In the genomic region with DNA sequence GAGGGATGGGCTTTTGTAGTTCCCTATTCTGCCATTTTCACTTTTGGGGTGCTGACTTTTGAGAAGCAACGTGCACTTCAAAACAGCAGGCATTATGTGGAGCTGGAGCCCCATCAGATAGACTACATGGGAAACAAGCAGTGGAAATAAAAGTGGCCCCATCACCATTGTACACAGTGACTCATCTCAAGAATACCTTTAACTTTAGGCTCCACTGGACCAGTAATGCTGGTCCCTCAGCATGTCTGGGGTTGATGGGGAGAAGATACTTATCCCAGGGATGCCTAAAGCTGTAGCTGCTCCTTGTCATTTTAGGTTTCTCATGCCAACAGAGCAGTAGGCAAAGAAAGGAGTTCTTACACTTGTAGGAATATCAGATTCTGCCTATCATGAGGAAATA, we compare ENCODE assay signal across 25 cellular contexts. TPM values are rescaled to one million over a fixed set of nuclear protein-coding genes. Genes with fewer than 3 reads are reported as not detected.
DNase-seq lines count a peak whose midpoint lies in the region; ATAC-seq, FAIRE-seq and TF ChIP-seq lines count a peak whose summit lies in the region.
"Had no signal": no experiment of that assay in that cellular context is flagged by ENCODE, and none has a peak within 500 bp of the region (broad histone marks: within the 10 kb centered on the region; RNA-seq: fewer than 3 reads in every experiment).

No MANE protein-coding gene starts in this region.

- no peaks in the 10 kb centered on the region for H3K79me2 ChIP-seq in DOHH2 (ENCODE audit: control insufficient read depth, low read length)
- no peaks in the 10 kb centered on the region for H3K79me2 ChIP-seq in GM12878 (ENCODE audit: control insufficient read depth, insufficient read depth, low read length)

- in situ Hi-C loops in GM12878 (cut with MboI) = no loop called here

- H2BK12ac ChIP-seq in mesenchymal stem cell (ENCODE audit: low read length in 2 of 2) = peak overlapping the region; percentile 69 to 76

- H3K9me3 ChIP-seq in DOHH2 (ENCODE audit: control insufficient read depth, insufficient read depth, low read length) = peaks cover 17% of the 10 kb centered on the region; the same call in 1 of the 2 replicates
- peaks cover 3% of the 10 kb centered on the region for H3K9me3 ChIP-seq in GM12878 (replicated peaks; ENCODE audit: control insufficient read depth, insufficient read depth, low read length)
- peaks cover 22% of the 10 kb centered on the region for H3K9me3 ChIP-seq in mesenchymal stem cell (ENCODE audit: control insufficient read depth, low read length)
- H3K9me3 ChIP-seq in breast epithelium = peaks cover 0 to 7% of the 10 kb centered on the region in 2 donors
- H3K9me3 ChIP-seq: BE2C, right lobe of liver had no signal

- H2BK5ac ChIP-seq in mesenchymal stem cell (ENCODE audit: low read depth, low read length, poor library complexity, severe bottlenecking) = no peak overlapping the region

- TF ChIP-seq CTCF in DOHH2 (IDR thresholded peaks at IDR 0.05; ENCODE audit: low read depth, low read length, poor library complexity, severe bottlenecking) (no peak), GM12878 (IDR thresholded peaks at IDR 0.05 in 2 of 3, conservative IDR thresholded peaks at IDR 0.05 in 1 of 3; ENCODE audit: control insufficient read depth in 2 of 3, extremely low read depth in 1 of 3, insufficient read depth in 1 of 3, low read depth in 3 of 3, low read length in 3 of 3) (no peak), breast epithelium (IDR thresholded peaks at IDR 0.05) (no peak)

- H2AK5ac ChIP-seq in mesenchymal stem cell (ENCODE audit: low read length, severe bottlenecking) = no peak overlapping the region

- RAD21 ChIA-PET in GM12878 (lab: Charles Lee; ENCODE audit: unreplicated experiment) = interaction anchor here (2.5 kb wide), 1 partner anchor 20 kb away, joined by 5 read pairs; no protein-coding TSS in a partner anchor

- H3K36me3 ChIP-seq in DOHH2 (ENCODE audit: control insufficient read depth, low read length) (no peaks in the 10 kb centered on the region), GM12878 (ENCODE audit: control insufficient read depth in 2 of 2, insufficient read depth in 2 of 2, low read length in 1 of 2) (no peaks in the 10 kb centered on the region), mesenchymal stem cell (ENCODE audit: control insufficient read depth in 1 of 2, insufficient read depth in 2 of 2, low read depth in 1 of 2, low read length in 2 of 2) (no peaks in the 10 kb centered on the region), breast epithelium (no peaks in the 10 kb centered on the region)
- H3K36me3 ChIP-seq: adrenal gland, BE2C, right lobe of liver, tibial artery had no signal

- no peaks in the 10 kb centered on the region for H3K79me1 ChIP-seq in mesenchymal stem cell (replicated peaks; ENCODE audit: low read length, poor library complexity, severe bottlenecking)

- H3K27me3 ChIP-seq in DOHH2 (ENCODE audit: control insufficient read depth, low read length) (no peaks in the 10 kb centered on the region), GM12878 (replicated peaks in 1 of 2; ENCODE audit: control insufficient read depth in 2 of 2, insufficient read depth in 2 of 2, low read length in 1 of 2) (no peaks in the 10 kb centered on the region), mesenchymal stem cell (ENCODE audit: control insufficient read depth in 1 of 2, insufficient read depth in 1 of 2, low read length in 2 of 2) (peaks cover 0 to 5% of the 10 kb centered on the region in 2 experiments), breast epithelium (no peaks in the 10 kb centered on the region)
- H3K27me3 ChIP-seq: adrenal gland, BE2C, right lobe of liver had no signal

- whole genome bisulfite sequencing in GM12878 (ENCODE audit: insufficient coverage, insufficient replicate concordance, low lambda C conversion rate, missing lambda C conversion rate) = 0% methylated on average over 1 of the region's 1 CpG
- WGBS in mesenchymal stem cell = 75% methylated on average over 1 of the region's 1 CpG

- peak overlapping the region; percentile 52 to 91 for H3K18ac ChIP-seq in mesenchymal stem cell (ENCODE audit: low read depth in 1 of 2, low read length in 2 of 2)

- BruUV-seq in GM12878 (replicated peaks; lab: Mats Ljungman, UMichigan) = no TSS peak

- peak overlapping the region; percentile 90 for H3K4me2 ChIP-seq in DOHH2 (ENCODE audit: low read length)
- peak overlapping the region; percentile 26; the same call in 1 of the 2 replicates for H3K4me2 ChIP-seq in GM12878 (ENCODE audit: control insufficient read depth, insufficient read depth)
- H3K4me2 ChIP-seq in mesenchymal stem cell (ENCODE audit: low read length, poor library complexity, severe bottlenecking) = no peak overlapping the region

- H3K27ac ChIP-seq in DOHH2 (ENCODE audit: low read depth, low read length) = peak overlapping the region; percentile 93
- H3K27ac ChIP-seq in GM12878 (ENCODE audit: control insufficient read depth, insufficient read depth) = no peak overlapping the region
- H3K27ac ChIP-seq in mesenchymal stem cell (ENCODE audit: low read length, poor library complexity, severe bottlenecking) = no peak overlapping the region
- H3K27ac ChIP-seq in breast epithelium = no peak overlapping the region
- H3K27ac ChIP-seq: adrenal gland, GM23248, right lobe of liver, tibial artery had no signal

- H2BK15ac ChIP-seq in mesenchymal stem cell (ENCODE audit: low read depth, poor library complexity, severe bottlenecking) = no peak overlapping the region

- H2AFZ ChIP-seq in GM12878 (ENCODE audit: control insufficient read depth, low read depth, low read length) (no peak overlapping the region), mesenchymal stem cell (ENCODE audit: low read depth, low read length) (no peak overlapping the region)
- H2AFZ ChIP-seq: GM23248 had no signal

- peak overlapping the region; percentile 35 to 60 for H3K4ac ChIP-seq in mesenchymal stem cell (ENCODE audit: low read depth in 1 of 2, low read length in 2 of 2)

- H3K14ac ChIP-seq in mesenchymal stem cell (ENCODE audit: low read length in 2 of 2) = no peak overlapping the region

- H3K23ac ChIP-seq in mesenchymal stem cell (ENCODE audit: low read length in 2 of 2) = no peak overlapping the region

- peak overlapping the region; percentile 37 for H3K4me3 ChIP-seq in DOHH2 (ENCODE audit: low read length)
- no peak overlapping the region for H3K4me3 ChIP-seq in GM12878
- no peak overlapping the region for H3K4me3 ChIP-seq in mesenchymal stem cell (ENCODE audit: insufficient read depth in 1 of 2, low read depth in 1 of 2, low read length in 2 of 2)
- no peak overlapping the region for H3K4me3 ChIP-seq in breast epithelium
- H3K4me3 ChIP-seq: adrenal gland, GM23248, right lobe of liver, tibial artery had no signal

- H2BK120ac ChIP-seq in mesenchymal stem cell (ENCODE audit: low read depth, low read length) = peak overlapping the region; percentile 29

- no peak for DNase-seq in GM12878 (ENCODE audit: low read depth, low spot score)
- no peak for DNase-seq in mesenchymal stem cell
- DNase-seq in breast epithelium (ENCODE audit: low spot score in 2 of 2) = no peak
- DNase-seq in NCI-H1417 treated with DMSO at 0.1 percent for 48 hours (lab: John Stamatoyannopoulos, UW) = no peak
- DNase-seq in glomerular visceral epithelial cell (ENCODE audit: extremely low spot score) = no peak
- DNase-seq: ACHN; activated CD4-positive, alpha-beta T cell treated with anti-CD3 and anti-CD28 coated beads, Interleukin-2, amount 50 U/mL, for 4 hours; activated naive CD4-positive, alpha-beta T cell treated with Interleukin-2 at 50 U/mL for 16 hours; adrenal gland; BE2C; DMS153; effector CD4-positive, alpha-beta T cell; GM23248; NCI-H1092 treated with DMSO at 0.1 percent for 48 hours; NCI-H2029; NCI-H69; nephron progenitor cell; posterior cingulate gyrus; right lobe of liver; stimulated activated CD4-positive, alpha-beta T cell treated with anti-CD3 and anti-CD28 coated beads, Interleukin-4, amount 100 ng/mL, for 4 hours; stimulated activated naive CD8-positive, alpha-beta T cell treated with anti-CD3 and anti-CD28 coated beads, Interleukin-15, Interleukin-2, amounts not matched to agents 100 U/mL and 50 U/mL, for 24 hours; tibial artery had no signal

- H3K4me1 ChIP-seq in DOHH2 (ENCODE audit: control insufficient read depth, low read length) (peaks cover 70% of the 10 kb centered on the region), GM12878 (ENCODE audit: control insufficient read depth, insufficient read depth, low read length) (peaks cover 10% of the 10 kb centered on the region), mesenchymal stem cell (ENCODE audit: control insufficient read depth, insufficient read depth, low read depth, low read length) (peaks cover 9% of the 10 kb centered on the region), breast epithelium (no peaks in the 10 kb centered on the region)
- H3K4me1 ChIP-seq: BE2C, right lobe of liver, tibial artery had no signal

- TF ChIP-seq RAD21 in GM12878 (IDR thresholded peaks at IDR 0.05; ENCODE audit: insufficient read depth, low read depth, low read length) = no peak

- H4K91ac ChIP-seq in mesenchymal stem cell (ENCODE audit: low read length) = peak overlapping the region; percentile 79

- peaks cover 48% of the 10 kb centered on the region for H3F3A ChIP-seq in DOHH2 (ENCODE audit: control insufficient read depth, insufficient read depth)

- no peaks in the 10 kb centered on the region for H4K20me1 ChIP-seq in DOHH2 (ENCODE audit: control insufficient read depth, insufficient read depth, low read depth, low read length)
- H4K20me1 ChIP-seq in GM12878 (ENCODE audit: control insufficient read depth, insufficient read depth) = no peaks in the 10 kb centered on the region

- CTCF ChIA-PET in GM12878 (lab: Yijun Ruan, JAX) = interaction anchor here (0.9 to 1.9 kb wide), 3 partner anchors 11 to 33 kb away, joined by 3 to 8 read pairs (median 4); no protein-coding TSS in a partner anchor

- TF ChIP-seq POLR2A in GM12878 (IDR thresholded peaks at IDR 0.05; ENCODE audit: low read depth, low read length) (no peak), breast epithelium (IDR thresholded peaks at IDR 0.05) (no peak)

- SMC1A ChIA-PET in GM12878 (lab: Charles Lee; ENCODE audit: uncharacterized antibody, unreplicated experiment) = interaction anchor here (1.0 to 1.3 kb wide), 2 partner anchors 13 to 38 kb away, joined by 3 read pairs; no protein-coding TSS in a partner anchor

- H4K8ac ChIP-seq in mesenchymal stem cell (ENCODE audit: low read length) = peak overlapping the region; percentile 57

- peak; percentile 68 for FAIRE-seq in GM12878 (lab: Jason Lieb, UNC)

- ATAC-seq in HG02610 (IDR thresholded peaks at IDR 0.05; ENCODE audit: unreplicated experiment) = peak; percentile 46
- ATAC-seq in GM12878 = peak; percentile 79
- ATAC-seq in GM19035 (IDR thresholded peaks at IDR 0.05; ENCODE audit: unreplicated experiment) = no peak
- ATAC-seq: right lobe of liver; stimulated activated naive CD8-positive, alpha-beta T cell treated with anti-CD3 and anti-CD28 coated beads, Interleukin-15, Interleukin-2, amounts not matched to agents 100 U/mL and 50 U/mL, for 24 hours had no signal

- intact Hi-C loops in GM12878 (cut with micrococcal nuclease; ENCODE audit: unreplicated experiment) (no loop called here), breast epithelium (cut with DNase I; ENCODE audit: low total_unique reads) (no loop called here)

- POLR2A ChIA-PET in GM12878 (lab: Charles Lee) = interaction anchor here (0.6 kb wide), 1 partner anchor 13 kb away, joined by 3 read pairs; no protein-coding TSS in a partner anchor

- H3K9ac ChIP-seq in GM12878 (ENCODE audit: control insufficient read depth, insufficient read depth, low read length) (no peak overlapping the region), mesenchymal stem cell (ENCODE audit: low read length) (no peak overlapping the region)
- H3K9ac ChIP-seq: GM23248 had no signal

- H3K9me2 ChIP-seq in DOHH2 (replicated peaks; ENCODE audit: control insufficient read depth, low read length) = no peaks in the 10 kb centered on the region

- TF ChIP-seq EP300 in GM12878 (IDR thresholded peaks at IDR 0.05; ENCODE audit: borderline replicate concordance in 1 of 2, control insufficient read depth in 1 of 2, low read depth in 2 of 2, low read length in 2 of 2) = no peak

RNA-seq across cellular contexts. Expression of a gene that starts 45.0 kb away (rescaled TPM):
- 7.5 and 7.9 TPM in 2 replicates for total RNA-seq in GM12878 (2013; cell fraction: nucleolus; rRNA removed)
- total RNA-seq in GM12878 (2014; rRNA removed) (15.5 and 17.1 TPM in 2 replicates), GM12878 (2014; rRNA removed; fragmentation: Illumina TruSeq; extraction: Trizol) (26.8 and 30.5 TPM in 2 replicates), GM12878 (2021) (16.0 and 18.3 TPM in 2 replicates), breast epithelium (10 to 100 TPM; 10.5 to 11.5 (median 11.5) TPM)
- polyA plus RNA-seq in GM12878 (2011; ENCODE audit: low read depth) = 10.9 TPM
- polyA plus RNA-seq in GM12878 (2011; rRNA removed) (25.2 and 44.6 TPM in 2 replicates), GM12878 (2014; fragmentation: Illumina TruSeq; extraction: Trizol) (27.8 and 33.8 TPM in 2 replicates), GM12878 (2014; fragmentation: Nextera tagmentation; extraction: Ambion mirVana) (100 to 1,000 TPM in 1 of 2 experiments, 10 to 100 TPM in 1; 98.1 to 111 TPM), GM12878 (2014; rRNA removed) (20.0 and 23.9 TPM in 2 replicates), GM12878 (2016; fragmentation: Nextera tagmentation; extraction: Ambion mirVana) (10 to 100 TPM; 79.6 to 85.3 TPM)
- 5.2 and 5.9 TPM in 2 replicates for polyA plus RNA-seq in GM12878 (2011; cell fraction: cytosol; rRNA removed)
- 5.4 and 6.0 TPM in 2 replicates for polyA plus RNA-seq in GM12878 (2011; cell fraction: nucleus; rRNA removed)
- polyA plus RNA-seq in GM12878 (2012) = 17.9 and 22.1 TPM in 2 replicates
- 2.9 and 3.2 TPM in 2 replicates for polyA minus RNA-seq in GM12878 (2011; rRNA and poly(A)+ RNA removed)
- polyA minus RNA-seq in GM12878 (2011; cell fraction: cytosol; rRNA and poly(A)+ RNA removed) = 1.8 and 2.1 TPM in 2 replicates
- 2.7 and 5.9 TPM in 2 replicates for polyA minus RNA-seq in GM12878 (2011; cell fraction: nucleus; rRNA and poly(A)+ RNA removed)
- polyA plus RNA-seq in mesenchymal stem cell (2013, experiment 1 of 2) = 14.3 TPM
- polyA plus RNA-seq in mesenchymal stem cell (2013, experiment 2 of 2) = 14.7 TPM

RNA-seq across cellular contexts. Expression of a gene that starts 45.2 kb away (rescaled TPM):
- total RNA-seq in GM12878 (2013; cell fraction: nucleolus; rRNA removed) = 61.0 and 69.0 TPM in 2 replicates
- total RNA-seq in GM12878 (2014; rRNA removed) = 30.2 and 32.9 TPM in 2 replicates
- 27.9 and 29.5 TPM in 2 replicates for total RNA-seq in GM12878 (2014; rRNA removed; fragmentation: Illumina TruSeq; extraction: Trizol)
- total RNA-seq in GM12878 (2021) = 32.9 and 35.1 TPM in 2 replicates
- polyA plus RNA-seq in GM12878 (2011; ENCODE audit: low read depth) = 20.3 TPM
- 19.2 and 27.7 TPM in 2 replicates for polyA plus RNA-seq in GM12878 (2011; rRNA removed)
- polyA plus RNA-seq in GM12878 (2011; cell fraction: cytosol; rRNA removed) = 19.1 and 21.0 TPM in 2 replicates
- 80.0 and 91.2 TPM in 2 replicates for polyA plus RNA-seq in GM12878 (2011; cell fraction: nucleus; rRNA removed)
- 23.5 and 29.0 TPM in 2 replicates for polyA plus RNA-seq in GM12878 (2012)
- polyA plus RNA-seq in GM12878 (2014; fragmentation: Illumina TruSeq; extraction: Trizol) = 31.5 and 36.3 TPM in 2 replicates
- polyA plus RNA-seq in GM12878 (2014; fragmentation: Nextera tagmentation; extraction: Ambion mirVana) = 1 to 10 TPM; 4.0 to 6.1 TPM
- 25.8 and 28.1 TPM in 2 replicates for polyA plus RNA-seq in GM12878 (2014; rRNA removed)
- polyA plus RNA-seq in GM12878 (2016; fragmentation: Nextera tagmentation; extraction: Ambion mirVana) = 10 to 100 TPM; 45.7 to 48.3 TPM
- polyA minus RNA-seq in GM12878 (2011; rRNA and poly(A)+ RNA removed) = 30.3 and 31.2 TPM in 2 replicates
- 12.4 and 13.0 TPM in 2 replicates for polyA minus RNA-seq in GM12878 (2011; cell fraction: cytosol; rRNA and poly(A)+ RNA removed)
- 33.9 and 45.0 TPM in 2 replicates for polyA minus RNA-seq in GM12878 (2011; cell fraction: nucleus; rRNA and poly(A)+ RNA removed)
- 16.7 TPM for polyA plus RNA-seq in mesenchymal stem cell (2013, experiment 1 of 2)
- polyA plus RNA-seq in mesenchymal stem cell (2013, experiment 2 of 2) = 16.5 TPM
- total RNA-seq in breast epithelium = 10 to 100 TPM; 57.4 to 74.2 (median 61.3) TPM
